In genomic region chr9:69758001-69758730, GRCh38 we compare ENCODE assay signal across 8 cellular contexts. TPM values are rescaled to one million over a fixed set of nuclear protein-coding genes. Genes with fewer than 3 reads are reported as not detected.
DNase-seq lines count a peak whose midpoint lies in the region; ATAC-seq and TF ChIP-seq lines count a peak whose summit lies in the region.

No MANE protein-coding gene starts in this region.

- no peak overlapping the region for H2BK12ac ChIP-seq in trophoblast cell (ENCODE audit: low read length)

- H3K79me1 ChIP-seq in trophoblast cell (ENCODE audit: low read length) = peaks cover 7% of the 10 kb centered on the region

- no peak for ATAC-seq in HG03095 (IDR thresholded peaks at IDR 0.05; ENCODE audit: unreplicated experiment)
- ATAC-seq in GM19467 (IDR thresholded peaks at IDR 0.05; ENCODE audit: unreplicated experiment) = no peak

- H3K27me3 ChIP-seq in dorsolateral prefrontal cortex (no peaks in the 10 kb centered on the region), trophoblast cell (ENCODE audit: insufficient read depth, low read length) (no peaks in the 10 kb centered on the region)

- H3K4ac ChIP-seq in trophoblast cell (ENCODE audit: low read depth, low read length) = peak overlapping the region; percentile 33

- intact Hi-C loops in dorsolateral prefrontal cortex (cut with DNase I) = loop anchor here in 1 of 2 donors (10.0 kb wide), 1 partner anchor 333 kb away; no protein-coding TSS in a partner anchor

- no peak overlapping the region for H4K91ac ChIP-seq in trophoblast cell (ENCODE audit: low read depth, low read length)

- no peak for TF ChIP-seq CTCF in dorsolateral prefrontal cortex (IDR thresholded peaks at IDR 0.05 in 54 of 56, conservative IDR thresholded peaks at IDR 0.05 in 2 of 56; ENCODE audit: low read depth in 1 of 56, partially characterized antibody in 56 of 56)

- no peak overlapping the region for H4K8ac ChIP-seq in trophoblast cell (ENCODE audit: low read depth, low read length)

- no peak overlapping the region for H4K12ac ChIP-seq in trophoblast cell (ENCODE audit: low read depth, low read length)

- WGBS in trophoblast cell (ENCODE audit: extremely low coverage, insufficient coverage, insufficient read length) = 100% methylated on average over 1 of the region's 6 CpGs

- H2BK5ac ChIP-seq in trophoblast cell (ENCODE audit: low read depth, low read length, poor library complexity) = no peak overlapping the region

- no peak overlapping the region for H2AK5ac ChIP-seq in trophoblast cell (ENCODE audit: low read length)

- no peak overlapping the region for H3K18ac ChIP-seq in trophoblast cell (ENCODE audit: low read length)

- peaks cover 0 to 5% of the 10 kb centered on the region in 2 experiments for H3K4me1 ChIP-seq in trophoblast cell (ENCODE audit: control insufficient read depth in 1 of 2, insufficient read depth in 2 of 2, low read length in 2 of 2)

- no peaks in the 10 kb centered on the region for H3K9me3 ChIP-seq in trophoblast cell (ENCODE audit: insufficient read depth, low read depth, low read length)

- H3K23ac ChIP-seq in trophoblast cell (ENCODE audit: low read length) = no peak overlapping the region

- H3K4me3 ChIP-seq in dorsolateral prefrontal cortex = peak overlapping the region in 57 of 59 donors; percentile 30 to 97 (median 86)
- no peak overlapping the region for H3K4me3 ChIP-seq in trophoblast cell (ENCODE audit: low read depth, low read length)

- H3K79me2 ChIP-seq in trophoblast cell (ENCODE audit: control insufficient read depth, insufficient read depth, low read length, poor library complexity) = peaks cover 6% of the 10 kb centered on the region

- DNase-seq in NCI-H2081 (lab: John Stamatoyannopoulos, UW) (peak; percentile 39 to 70), NCI-H2081 treated with DMSO at 0.1 percent for 48 hours (lab: John Stamatoyannopoulos, UW) (no peak), NCI-H345 (lab: John Stamatoyannopoulos, UW) (peak; percentile 22), dorsolateral prefrontal cortex (no peak), trophoblast cell (peak in 1 of 2 donors; percentile 20), GM03348 (ENCODE audit: low spot score) (no peak)

- peak overlapping the region; percentile 45 for H3K4me2 ChIP-seq in trophoblast cell (ENCODE audit: low read length)

- H3K9ac ChIP-seq in trophoblast cell (ENCODE audit: low read length) = no peak overlapping the region

- peak overlapping the region in 17 of 59 donors; percentile 9 to 98 (median 95) for H3K27ac ChIP-seq in dorsolateral prefrontal cortex
- no peak overlapping the region for H3K27ac ChIP-seq in trophoblast cell (ENCODE audit: low read depth, low read length)

- H2AFZ ChIP-seq in trophoblast cell (ENCODE audit: insufficient read depth, low read length, poor library complexity) = no peak overlapping the region

- H3K36me3 ChIP-seq in trophoblast cell (ENCODE audit: control insufficient read depth in 1 of 2, insufficient read depth in 2 of 2, low read length in 2 of 2) = no peaks in the 10 kb centered on the region

- no peak overlapping the region for H3K14ac ChIP-seq in trophoblast cell (ENCODE audit: low read length)

- no peak overlapping the region for H2BK120ac ChIP-seq in trophoblast cell (ENCODE audit: insufficient read depth, low read length, poor library complexity)

RNA-seq across cellular contexts. Expression of gene PTAR1, which starts 1.6 kb away (rescaled TPM):
- total RNA-seq in dorsolateral prefrontal cortex = 100 to 1,000 TPM in 5 of 120 experiments, 10 to 100 TPM in 115; 42.5 to 120 (median 68.6) TPM
- polyA plus RNA-seq in trophoblast cell (2013) = 10.3 and 10.7 TPM in 2 replicates

Comparison
In these comparisons a context has a peak if more than half of its experiments do, and no peak if none do; other contexts are left out.
1. DNase-seq: peak in NCI-H2081 (2 of 2) and NCI-H345 (single experiment); none in NCI-H2081 treated with DMSO at 0.1 percent for 48 hours (single experiment), dorsolateral prefrontal cortex (0 of 10) and GM03348 (single experiment).